Comparison of ENCODE assay signal across 1 cellular context in the genomic region with DNA sequence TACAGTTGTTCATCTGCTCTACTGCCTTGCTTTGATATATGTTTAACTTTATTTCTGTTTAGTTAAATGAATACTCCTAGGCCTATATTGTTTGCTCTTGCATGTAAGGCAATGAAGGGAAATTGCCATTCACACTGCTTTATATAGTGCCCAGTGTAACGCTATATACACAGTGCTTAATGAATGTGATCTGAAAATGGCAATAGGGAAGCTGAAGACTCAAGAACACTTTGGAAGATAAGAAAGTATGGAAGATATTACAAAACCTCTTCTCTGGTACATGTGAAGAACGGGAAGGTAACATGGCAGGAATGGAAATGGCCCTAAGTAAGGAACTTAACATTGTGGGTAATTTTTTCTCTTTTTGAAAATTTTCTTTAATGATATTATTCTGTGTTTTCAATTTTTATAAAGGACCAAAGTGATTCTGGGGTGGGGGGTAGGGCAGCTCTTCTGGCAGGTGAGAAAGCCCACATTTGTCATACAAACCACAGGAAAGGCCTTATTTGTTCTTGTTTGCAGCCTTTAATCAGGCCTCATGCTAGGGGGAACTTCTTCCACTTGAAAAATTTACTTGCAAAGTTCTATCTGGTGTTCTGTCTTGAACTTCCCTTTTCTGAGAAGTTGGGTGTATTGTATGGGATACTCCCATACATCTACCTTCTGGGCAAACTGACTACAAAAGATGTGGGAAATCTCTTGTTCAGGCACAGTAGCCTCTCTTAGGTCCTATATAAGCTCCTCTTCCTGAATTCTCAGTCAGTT.
TF ChIP-seq lines count a peak whose summit lies in the region.

No MANE protein-coding gene starts in this region.

TF ChIP-seq in GM12878, 131 proteins besides CTCF, POLR2A, EP300 and RAD21 (continued from another document and continues in another):
- TF ChIP-seq YBX1 (IDR thresholded peaks at IDR 0.05) (no peak), MTA3 (IDR thresholded peaks at IDR 0.05; ENCODE audit: borderline replicate concordance, low read length) (no peak), NBN (IDR thresholded peaks at IDR 0.05) (0 out of 2 replicates have a peak, but pooled peaks have one; percentile 11), ELK1 (IDR thresholded peaks at IDR 0.05; ENCODE audit: low read depth, low read length) (peak; percentile 88), POU2F2 (IDR thresholded peaks at IDR 0.05; ENCODE audit: borderline replicate concordance, low read depth, low read length) (no peak), DPF2 (IDR thresholded peaks at IDR 0.05) (no peak), ZNF622 (IDR thresholded peaks at IDR 0.05) (no peak), ZBTB33 (IDR thresholded peaks at IDR 0.05) (no peak), RUNX3 (IDR thresholded peaks at IDR 0.05; ENCODE audit: low read length) (peak; percentile 93), NR2F1 (conservative IDR thresholded peaks at IDR 0.05) (peak; percentile 5; the same call in 1 of the 2 replicates), BACH1 (IDR thresholded peaks at IDR 0.05; ENCODE audit: borderline replicate concordance) (peak; percentile 34; the same call in 1 of the 2 replicates), NRF1 (conservative IDR thresholded peaks at IDR 0.05; ENCODE audit: low read depth, low read length) (no peak), JUND (IDR thresholded peaks at IDR 0.05; ENCODE audit: low read depth, low read length) (no peak), EED (IDR thresholded peaks at IDR 0.05; ENCODE audit: low read depth) (0 out of 2 replicates have a peak, but pooled peaks have one; percentile 25), SRF (IDR thresholded peaks at IDR 0.05; ENCODE audit: low read depth in 2 of 2, low read length in 2 of 2) (peak; percentile 79 to 97), ZNF384 (IDR thresholded peaks at IDR 0.05; ENCODE audit: borderline replicate concordance, low read depth, low read length) (no peak), LARP7 (IDR thresholded peaks at IDR 0.05) (no peak), SUPT20H (IDR thresholded peaks at IDR 0.05; ENCODE audit: borderline replicate concordance, control insufficient read depth, low read depth, low read length) (no peak), RELA (IDR thresholded peaks at IDR 0.05; ENCODE audit: borderline replicate concordance, partially characterized antibody) (no peak), IKZF1 (conservative IDR thresholded peaks at IDR 0.05) (peak; percentile 64), ASH2L (IDR thresholded peaks at IDR 0.05; ENCODE audit: borderline replicate concordance, low read depth) (no peak), TAF1 (IDR thresholded peaks at IDR 0.05; ENCODE audit: borderline replicate concordance, low read depth, low read length) (no peak), FOXM1 (IDR thresholded peaks at IDR 0.05; ENCODE audit: low read depth, low read length) (no peak), IKZF2 (IDR thresholded peaks at IDR 0.05) (peak; percentile 66 to 87; a peak in 3 of 4 replicates), GATAD2B (conservative IDR thresholded peaks at IDR 0.05; ENCODE audit: low read depth) (0 out of 2 replicates have a peak, but pooled peaks have one; percentile 22), ATF7 (IDR thresholded peaks at IDR 0.05; ENCODE audit: low read depth) (peak; percentile 58), RFX5 (IDR thresholded peaks at IDR 0.05; ENCODE audit: low read depth, low read length) (no peak), MYB (IDR thresholded peaks at IDR 0.05; ENCODE audit: borderline replicate concordance, low read depth, low read length) (no peak), FOXK2 (IDR thresholded peaks at IDR 0.05) (no peak), SPI1 (IDR thresholded peaks at IDR 0.05; ENCODE audit: borderline replicate concordance, insufficient read depth, low read depth, low read length) (peak; percentile 34; the same call in 1 of the 2 replicates), CHD1 (IDR thresholded peaks at IDR 0.05; ENCODE audit: low read depth, low read length) (no peak)
- TF ChIP-seq, protein P1, sequence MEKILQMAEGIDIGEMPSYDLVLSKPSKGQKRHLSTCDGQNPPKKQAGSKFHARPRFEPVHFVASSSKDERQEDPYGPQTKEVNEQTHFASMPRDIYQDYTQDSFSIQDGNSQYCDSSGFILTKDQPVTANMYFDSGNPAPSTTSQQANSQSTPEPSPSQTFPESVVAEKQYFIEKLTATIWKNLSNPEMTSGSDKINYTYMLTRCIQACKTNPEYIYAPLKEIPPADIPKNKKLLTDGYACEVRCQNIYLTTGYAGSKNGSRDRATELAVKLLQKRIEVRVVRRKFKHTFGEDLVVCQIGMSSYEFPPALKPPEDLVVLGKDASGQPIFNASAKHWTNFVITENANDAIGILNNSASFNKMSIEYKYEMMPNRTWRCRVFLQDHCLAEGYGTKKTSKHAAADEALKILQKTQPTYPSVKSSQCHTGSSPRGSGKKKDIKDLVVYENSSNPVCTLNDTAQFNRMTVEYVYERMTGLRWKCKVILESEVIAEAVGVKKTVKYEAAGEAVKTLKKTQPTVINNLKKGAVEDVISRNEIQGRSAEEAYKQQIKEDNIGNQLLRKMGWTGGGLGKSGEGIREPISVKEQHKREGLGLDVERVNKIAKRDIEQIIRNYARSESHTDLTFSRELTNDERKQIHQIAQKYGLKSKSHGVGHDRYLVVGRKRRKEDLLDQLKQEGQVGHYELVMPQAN (conservative IDR thresholded peaks at IDR 0.05) = no peak
- TF ChIP-seq, protein P2, sequence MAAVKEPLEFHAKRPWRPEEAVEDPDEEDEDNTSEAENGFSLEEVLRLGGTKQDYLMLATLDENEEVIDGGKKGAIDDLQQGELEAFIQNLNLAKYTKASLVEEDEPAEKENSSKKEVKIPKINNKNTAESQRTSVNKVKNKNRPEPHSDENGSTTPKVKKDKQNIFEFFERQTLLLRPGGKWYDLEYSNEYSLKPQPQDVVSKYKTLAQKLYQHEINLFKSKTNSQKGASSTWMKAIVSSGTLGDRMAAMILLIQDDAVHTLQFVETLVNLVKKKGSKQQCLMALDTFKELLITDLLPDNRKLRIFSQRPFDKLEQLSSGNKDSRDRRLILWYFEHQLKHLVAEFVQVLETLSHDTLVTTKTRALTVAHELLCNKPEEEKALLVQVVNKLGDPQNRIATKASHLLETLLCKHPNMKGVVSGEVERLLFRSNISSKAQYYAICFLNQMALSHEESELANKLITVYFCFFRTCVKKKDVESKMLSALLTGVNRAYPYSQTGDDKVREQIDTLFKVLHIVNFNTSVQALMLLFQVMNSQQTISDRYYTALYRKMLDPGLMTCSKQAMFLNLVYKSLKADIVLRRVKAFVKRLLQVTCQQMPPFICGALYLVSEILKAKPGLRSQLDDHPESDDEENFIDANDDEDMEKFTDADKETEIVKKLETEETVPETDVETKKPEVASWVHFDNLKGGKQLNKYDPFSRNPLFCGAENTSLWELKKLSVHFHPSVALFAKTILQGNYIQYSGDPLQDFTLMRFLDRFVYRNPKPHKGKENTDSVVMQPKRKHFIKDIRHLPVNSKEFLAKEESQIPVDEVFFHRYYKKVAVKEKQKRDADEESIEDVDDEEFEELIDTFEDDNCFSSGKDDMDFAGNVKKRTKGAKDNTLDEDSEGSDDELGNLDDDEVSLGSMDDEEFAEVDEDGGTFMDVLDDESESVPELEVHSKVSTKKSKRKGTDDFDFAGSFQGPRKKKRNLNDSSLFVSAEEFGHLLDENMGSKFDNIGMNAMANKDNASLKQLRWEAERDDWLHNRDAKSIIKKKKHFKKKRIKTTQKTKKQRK (IDR thresholded peaks at IDR 0.05; ENCODE audit: low read depth, low read length) = no peak
- TF ChIP-seq, protein P3, sequence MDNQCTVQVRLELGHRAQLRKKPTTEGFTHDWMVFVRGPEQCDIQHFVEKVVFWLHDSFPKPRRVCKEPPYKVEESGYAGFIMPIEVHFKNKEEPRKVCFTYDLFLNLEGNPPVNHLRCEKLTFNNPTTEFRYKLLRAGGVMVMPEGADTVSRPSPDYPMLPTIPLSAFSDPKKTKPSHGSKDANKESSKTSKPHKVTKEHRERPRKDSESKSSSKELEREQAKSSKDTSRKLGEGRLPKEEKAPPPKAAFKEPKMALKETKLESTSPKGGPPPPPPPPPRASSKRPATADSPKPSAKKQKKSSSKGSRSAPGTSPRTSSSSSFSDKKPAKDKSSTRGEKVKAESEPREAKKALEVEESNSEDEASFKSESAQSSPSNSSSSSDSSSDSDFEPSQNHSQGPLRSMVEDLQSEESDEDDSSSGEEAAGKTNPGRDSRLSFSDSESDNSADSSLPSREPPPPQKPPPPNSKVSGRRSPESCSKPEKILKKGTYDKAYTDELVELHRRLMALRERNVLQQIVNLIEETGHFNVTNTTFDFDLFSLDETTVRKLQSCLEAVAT (IDR thresholded peaks at IDR 0.05) = 0 out of 2 replicates have a peak, but pooled peaks have one; percentile 6
- TF ChIP-seq, protein P4, sequence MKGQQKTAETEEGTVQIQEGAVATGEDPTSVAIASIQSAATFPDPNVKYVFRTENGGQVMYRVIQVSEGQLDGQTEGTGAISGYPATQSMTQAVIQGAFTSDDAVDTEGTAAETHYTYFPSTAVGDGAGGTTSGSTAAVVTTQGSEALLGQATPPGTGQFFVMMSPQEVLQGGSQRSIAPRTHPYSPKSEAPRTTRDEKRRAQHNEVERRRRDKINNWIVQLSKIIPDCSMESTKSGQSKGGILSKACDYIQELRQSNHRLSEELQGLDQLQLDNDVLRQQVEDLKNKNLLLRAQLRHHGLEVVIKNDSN (IDR thresholded peaks at IDR 0.05; ENCODE audit: borderline replicate concordance, extremely low read length, insufficient read depth, low read depth, low read length) = no peak
- TF ChIP-seq, protein P5, sequence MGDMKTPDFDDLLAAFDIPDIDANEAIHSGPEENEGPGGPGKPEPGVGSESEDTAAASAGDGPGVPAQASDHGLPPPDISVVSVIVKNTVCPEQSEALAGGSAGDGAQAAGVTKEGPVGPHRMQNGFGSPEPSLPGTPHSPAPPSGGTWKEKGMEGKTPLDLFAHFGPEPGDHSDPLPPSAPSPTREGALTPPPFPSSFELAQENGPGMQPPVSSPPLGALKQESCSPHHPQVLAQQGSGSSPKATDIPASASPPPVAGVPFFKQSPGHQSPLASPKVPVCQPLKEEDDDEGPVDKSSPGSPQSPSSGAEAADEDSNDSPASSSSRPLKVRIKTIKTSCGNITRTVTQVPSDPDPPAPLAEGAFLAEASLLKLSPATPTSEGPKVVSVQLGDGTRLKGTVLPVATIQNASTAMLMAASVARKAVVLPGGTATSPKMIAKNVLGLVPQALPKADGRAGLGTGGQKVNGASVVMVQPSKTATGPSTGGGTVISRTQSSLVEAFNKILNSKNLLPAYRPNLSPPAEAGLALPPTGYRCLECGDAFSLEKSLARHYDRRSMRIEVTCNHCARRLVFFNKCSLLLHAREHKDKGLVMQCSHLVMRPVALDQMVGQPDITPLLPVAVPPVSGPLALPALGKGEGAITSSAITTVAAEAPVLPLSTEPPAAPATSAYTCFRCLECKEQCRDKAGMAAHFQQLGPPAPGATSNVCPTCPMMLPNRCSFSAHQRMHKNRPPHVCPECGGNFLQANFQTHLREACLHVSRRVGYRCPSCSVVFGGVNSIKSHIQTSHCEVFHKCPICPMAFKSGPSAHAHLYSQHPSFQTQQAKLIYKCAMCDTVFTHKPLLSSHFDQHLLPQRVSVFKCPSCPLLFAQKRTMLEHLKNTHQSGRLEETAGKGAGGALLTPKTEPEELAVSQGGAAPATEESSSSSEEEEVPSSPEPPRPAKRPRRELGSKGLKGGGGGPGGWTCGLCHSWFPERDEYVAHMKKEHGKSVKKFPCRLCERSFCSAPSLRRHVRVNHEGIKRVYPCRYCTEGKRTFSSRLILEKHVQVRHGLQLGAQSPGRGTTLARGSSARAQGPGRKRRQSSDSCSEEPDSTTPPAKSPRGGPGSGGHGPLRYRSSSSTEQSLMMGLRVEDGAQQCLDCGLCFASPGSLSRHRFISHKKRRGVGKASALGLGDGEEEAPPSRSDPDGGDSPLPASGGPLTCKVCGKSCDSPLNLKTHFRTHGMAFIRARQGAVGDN (IDR thresholded peaks at IDR 0.05) = peak; percentile 64; the same call in 1 of the 2 replicates
- TF ChIP-seq, protein P6, sequence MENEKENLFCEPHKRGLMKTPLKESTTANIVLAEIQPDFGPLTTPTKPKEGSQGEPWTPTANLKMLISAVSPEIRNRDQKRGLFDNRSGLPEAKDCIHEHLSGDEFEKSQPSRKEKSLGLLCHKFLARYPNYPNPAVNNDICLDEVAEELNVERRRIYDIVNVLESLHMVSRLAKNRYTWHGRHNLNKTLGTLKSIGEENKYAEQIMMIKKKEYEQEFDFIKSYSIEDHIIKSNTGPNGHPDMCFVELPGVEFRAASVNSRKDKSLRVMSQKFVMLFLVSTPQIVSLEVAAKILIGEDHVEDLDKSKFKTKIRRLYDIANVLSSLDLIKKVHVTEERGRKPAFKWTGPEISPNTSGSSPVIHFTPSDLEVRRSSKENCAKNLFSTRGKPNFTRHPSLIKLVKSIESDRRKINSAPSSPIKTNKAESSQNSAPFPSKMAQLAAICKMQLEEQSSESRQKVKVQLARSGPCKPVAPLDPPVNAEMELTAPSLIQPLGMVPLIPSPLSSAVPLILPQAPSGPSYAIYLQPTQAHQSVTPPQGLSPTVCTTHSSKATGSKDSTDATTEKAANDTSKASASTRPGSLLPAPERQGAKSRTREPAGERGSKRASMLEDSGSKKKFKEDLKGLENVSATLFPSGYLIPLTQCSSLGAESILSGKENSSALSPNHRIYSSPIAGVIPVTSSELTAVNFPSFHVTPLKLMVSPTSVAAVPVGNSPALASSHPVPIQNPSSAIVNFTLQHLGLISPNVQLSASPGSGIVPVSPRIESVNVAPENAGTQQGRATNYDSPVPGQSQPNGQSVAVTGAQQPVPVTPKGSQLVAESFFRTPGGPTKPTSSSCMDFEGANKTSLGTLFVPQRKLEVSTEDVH (IDR thresholded peaks at IDR 0.05; ENCODE audit: low read depth, partially characterized antibody) = no peak
- TF ChIP-seq, protein P7, sequence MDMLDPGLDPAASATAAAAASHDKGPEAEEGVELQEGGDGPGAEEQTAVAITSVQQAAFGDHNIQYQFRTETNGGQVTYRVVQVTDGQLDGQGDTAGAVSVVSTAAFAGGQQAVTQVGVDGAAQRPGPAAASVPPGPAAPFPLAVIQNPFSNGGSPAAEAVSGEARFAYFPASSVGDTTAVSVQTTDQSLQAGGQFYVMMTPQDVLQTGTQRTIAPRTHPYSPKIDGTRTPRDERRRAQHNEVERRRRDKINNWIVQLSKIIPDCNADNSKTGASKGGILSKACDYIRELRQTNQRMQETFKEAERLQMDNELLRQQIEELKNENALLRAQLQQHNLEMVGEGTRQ (IDR thresholded peaks at IDR 0.05; ENCODE audit: borderline replicate concordance, low read depth, low read length) = no peak
